In the genomic region with DNA sequence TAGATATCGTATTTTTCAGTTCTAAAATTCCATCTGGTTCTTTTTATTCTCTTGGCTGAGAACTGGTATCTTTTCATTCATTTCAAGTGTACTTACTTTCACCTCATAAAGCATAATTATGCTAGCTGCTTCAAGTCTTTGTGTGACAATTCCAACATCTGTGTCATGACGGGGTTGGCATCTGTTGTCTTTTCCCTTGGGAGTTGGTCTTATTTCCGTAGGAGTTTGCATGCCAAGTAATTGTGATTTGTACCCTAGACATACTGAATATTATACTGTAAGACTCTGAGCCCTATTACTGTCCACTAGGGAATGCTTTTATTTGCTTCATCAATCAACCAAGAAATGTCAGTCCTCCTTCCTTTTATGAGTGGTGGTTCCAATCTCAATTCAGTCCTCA, we compare ENCODE assay signal across 19 cellular contexts. TPM values are rescaled to one million over a fixed set of nuclear protein-coding genes. Genes with fewer than 3 reads are reported as not detected.
DNase-seq lines count a peak whose midpoint lies in the region; ATAC-seq, FAIRE-seq and TF ChIP-seq lines count a peak whose summit lies in the region.
"Had no signal": no experiment of that assay in that cellular context is flagged by ENCODE, and none has a peak within 500 bp of the region (broad histone marks: within the 10 kb centered on the region; RNA-seq: fewer than 3 reads in every experiment).

No MANE protein-coding gene starts in this region.

- peak overlapping the region in 9 of 11 experiments; percentile 31 to 59 (median 46); a peak in 16 of 22 replicates for H3K9ac ChIP-seq in BLaER1 treated with 17β-estradiol and CSF1 and Interleukin-3, amounts not matched to agents 10 nM and 100 nM
- H3K9ac ChIP-seq in H1 (replicated peaks in 1 of 4; ENCODE audit: extremely low read depth in 1 of 4, low read depth in 3 of 4, low read length in 3 of 4): no peak overlapping the region

- no peaks in the 10 kb centered on the region for H3K36me3 ChIP-seq in BLaER1 treated with 17β-estradiol and CSF1 and Interleukin-3, amounts not matched to agents 10 nM and 100 nM
- H3K36me3 ChIP-seq in HEK293 (ENCODE audit: control insufficient read depth in 2 of 2, insufficient read depth in 1 of 2, low read length in 2 of 2): no peaks in the 10 kb centered on the region
- no peaks in the 10 kb centered on the region for H3K36me3 ChIP-seq in H1 (ENCODE audit: control insufficient read depth in 2 of 4, insufficient read depth in 4 of 4, low read length in 3 of 4)
- H3K36me3 ChIP-seq: esophagus squamous epithelium, lower lobe of right lung, ovary, right lobe of liver had no signal

- H3K27me3 ChIP-seq in BLaER1 treated with 17β-estradiol and CSF1 and Interleukin-3, amounts not matched to agents 10 nM and 100 nM: no peaks in the 10 kb centered on the region
- no peaks in the 10 kb centered on the region for H3K27me3 ChIP-seq in H1 (replicated peaks in 1 of 4; ENCODE audit: control insufficient read depth in 3 of 4, extremely low read depth in 1 of 4, insufficient read depth in 3 of 4, low read length in 3 of 4)
- H3K27me3 ChIP-seq: ovary, right lobe of liver had no signal

- no peak overlapping the region for H3K23ac ChIP-seq in H1 (ENCODE audit: insufficient read length)

- no peak overlapping the region for H4K91ac ChIP-seq in H1 (replicated peaks; ENCODE audit: insufficient read length, low read length)

- no peak overlapping the region for H4K5ac ChIP-seq in H1 (ENCODE audit: insufficient read length, low read depth, low read length)

- peak overlapping the region; percentile 72 to 93 (median 83) for H3K4me2 ChIP-seq in BLaER1 treated with 17β-estradiol and CSF1 and Interleukin-3, amounts not matched to agents 10 nM and 100 nM
- no peak overlapping the region for H3K4me2 ChIP-seq in H1 (ENCODE audit: insufficient read depth in 1 of 2, low read depth in 2 of 2, low read length in 2 of 2)

- no peak overlapping the region for H4K8ac ChIP-seq in H1 (ENCODE audit: extremely low read depth, insufficient read depth, low read length)

- peak overlapping the region in 9 of 11 experiments; percentile 34 to 66 (median 58); a peak in 17 of 22 replicates for H3K27ac ChIP-seq in BLaER1 treated with 17β-estradiol and CSF1 and Interleukin-3, amounts not matched to agents 10 nM and 100 nM
- no peak overlapping the region for H3K27ac ChIP-seq in HEK293 (ENCODE audit: extremely low read depth, low read depth, low read length)
- H3K27ac ChIP-seq in H1 (ENCODE audit: low read depth, low read length): no peak overlapping the region
- H3K27ac ChIP-seq: esophagus squamous epithelium, lower lobe of right lung, ovary, right lobe of liver had no signal

- POLR2A ChIA-PET in HEK293 (lab: Yijun Ruan, JAX): no interaction called here
- POLR2A ChIA-PET in H1 (lab: Charles Lee; ENCODE audit: partially characterized antibody): no interaction called here

- H3K18ac ChIP-seq in H1 (ENCODE audit: extremely low read depth, low read length): no peak overlapping the region

- no peaks in the 10 kb centered on the region for H3K79me1 ChIP-seq in H1 (ENCODE audit: low read depth, low read length)

- H4K20me1 ChIP-seq in BLaER1 treated with 17β-estradiol and CSF1 and Interleukin-3, amounts not matched to agents 10 nM and 100 nM: no peaks in the 10 kb centered on the region
- no peaks in the 10 kb centered on the region for H4K20me1 ChIP-seq in H1 (replicated peaks in 1 of 2; ENCODE audit: control insufficient read depth in 1 of 2, insufficient read depth in 2 of 2, low read length in 2 of 2)

- H2BK15ac ChIP-seq in H1 (ENCODE audit: low read length): no peak overlapping the region

- DNase-seq in NCI-H2171 (lab: John Stamatoyannopoulos, UW): peak; percentile 90
- no peak for DNase-seq in H1 (ENCODE audit: low read depth in 1 of 2, low spot score in 2 of 2)
- no peak for DNase-seq in GM10266 (ENCODE audit: extremely low spot score)
- DNase-seq in activated T-cell treated with anti-CD3 and anti-CD28 coated beads, Interleukin-2, amount 50 U/mL, for 48 hours: no peak
- no peak for DNase-seq in NOMO-1 treated with dmso at 0.1 percent for 144 hours (lab: John Stamatoyannopoulos, UW; ENCODE audit: unreplicated experiment)
- DNase-seq: activated CD4-positive, alpha-beta T cell treated with anti-CD3 and anti-CD28 coated beads, Interleukin-2, amount 50 U/mL, for 1 hour; activated CD8-positive, alpha-beta memory T cell treated with anti-CD3 and anti-CD28 coated beads, Interleukin-2, amount 50 U/mL, for 48 hours; amygdala; CD8-positive, alpha-beta memory T cell; effector CD4-positive, alpha-beta T cell; esophagus squamous epithelium; head of caudate nucleus; lower lobe of right lung; NCI-H2081; ovary; right lobe of liver had no signal

- 0 out of 2 replicates have a peak overlapping the region, but pooled peaks have one; percentile 94 for H2AFZ ChIP-seq in H1 (ENCODE audit: low read length)

- CTCF ChIA-PET in HEK293 (lab: Yijun Ruan, JAX) (interaction anchor here (0.7 to 1.7 kb wide), 2 partner anchors 12 to 87 kb away, joined by 3 to 4 read pairs; no protein-coding TSS in a partner anchor), H1 (lab: Charles Lee; ENCODE audit: partially characterized antibody) (no interaction called here)

- H2BK120ac ChIP-seq in H1 (replicated peaks; ENCODE audit: low read depth, low read length): no peak overlapping the region

- no peaks in the 10 kb centered on the region for H3K79me2 ChIP-seq in H1 (ENCODE audit: control insufficient read depth in 1 of 2, insufficient read depth in 2 of 2, low read length in 2 of 2)

- peak overlapping the region in 2 of 10 experiments; percentile 5 to 22; a peak in 1 of 20 replicates for H3K4me3 ChIP-seq in BLaER1 treated with 17β-estradiol and CSF1 and Interleukin-3, amounts not matched to agents 10 nM and 100 nM
- no peak overlapping the region for H3K4me3 ChIP-seq in HEK293 (ENCODE audit: low read depth, low read length)
- H3K4me3 ChIP-seq in H1 (ENCODE audit: extremely low read depth in 1 of 4, insufficient read depth in 2 of 4, low read depth in 3 of 4, low read length in 4 of 4): no peak overlapping the region
- H3K4me3 ChIP-seq: esophagus squamous epithelium, lower lobe of right lung, ovary, right lobe of liver had no signal

- peaks cover 11 to 36% (median 20%) of the 10 kb centered on the region in 10 experiments for H3K4me1 ChIP-seq in BLaER1 treated with 17β-estradiol and CSF1 and Interleukin-3, amounts not matched to agents 10 nM and 100 nM
- H3K4me1 ChIP-seq in HEK293 (ENCODE audit: control insufficient read depth, insufficient read depth, low read length) (0 out of 2 replicates have a peak, but pooled peaks cover 3% of the 10 kb centered on the region), H1 (replicated peaks in 1 of 4; ENCODE audit: control insufficient read depth in 3 of 4, insufficient read depth in 4 of 4, low read length in 3 of 4) (no peaks in the 10 kb centered on the region; a peak in 1 of 7 replicates)
- H3K4me1 ChIP-seq: esophagus squamous epithelium, lower lobe of right lung, right lobe of liver had no signal

- TF ChIP-seq EP300 in H1 (IDR thresholded peaks at IDR 0.05; ENCODE audit: borderline replicate concordance in 1 of 2, low read depth in 2 of 2, low read length in 2 of 2): no peak

- H3K23me2 ChIP-seq in H1 (ENCODE audit: low read depth, low read length): no peaks in the 10 kb centered on the region

- H3K4ac ChIP-seq in H1 (replicated peaks; ENCODE audit: insufficient read length, low read depth, low read length): no peak overlapping the region

- TF ChIP-seq CTCF in HEK293 (tag by site-specific recombination; IDR thresholded peaks at IDR 0.05): no peak
- no peak for TF ChIP-seq CTCF in H1 (IDR thresholded peaks at IDR 0.05; ENCODE audit: control extremely low read depth in 1 of 3, insufficient read depth in 1 of 3, low read depth in 1 of 3, low read length in 3 of 3)
- no peak for TF ChIP-seq CTCF in GM10266 (IDR thresholded peaks at IDR 0.05; ENCODE audit: control insufficient read depth, insufficient read depth, low read depth, missing control alignments)

- WGBS in H1 (ENCODE audit: extremely low coverage in 1 of 2, insufficient coverage in 1 of 2, insufficient read length in 1 of 2, insufficient replicate concordance in 2 of 2, low coverage in 1 of 2, low lambda C conversion rate in 2 of 2, missing lambda C conversion rate in 1 of 2), 2 experiments: 91% methylated on average over 3 of the region's 3 CpGs; no CpG with 5 or more reads in 1 of the 2 experiments

- no peak for TF ChIP-seq POLR2A in H1 (IDR thresholded peaks at IDR 0.05; ENCODE audit: control extremely low read depth in 1 of 2, low read depth in 2 of 2, low read length in 2 of 2)

- no peak for ATAC-seq in GM21367 (IDR thresholded peaks at IDR 0.05; ENCODE audit: unreplicated experiment)
- ATAC-seq: lower lobe of right lung, right lobe of liver had no signal

- no peak for TF ChIP-seq RAD21 in H1 (IDR thresholded peaks at IDR 0.05 in 1 of 2, conservative IDR thresholded peaks at IDR 0.05 in 1 of 2; ENCODE audit: low read depth in 2 of 2, low read length in 2 of 2)

- H2BK5ac ChIP-seq in H1 (ENCODE audit: low read depth, low read length): no peak overlapping the region

- no peak overlapping the region for H3K14ac ChIP-seq in H1 (ENCODE audit: insufficient read length)

- H2AK5ac ChIP-seq in H1 (ENCODE audit: low read depth, low read length): no peak overlapping the region

- no peak overlapping the region for H3K56ac ChIP-seq in H1 (replicated peaks; ENCODE audit: insufficient read length, low read depth, low read length)

- peaks cover 0 to 18% (median 7%) of the 10 kb centered on the region in 11 experiments; a peak in 8 of 22 replicates for H3K9me3 ChIP-seq in BLaER1 treated with 17β-estradiol and CSF1 and Interleukin-3, amounts not matched to agents 10 nM and 100 nM (replicated peaks in 1 of 11)
- H3K9me3 ChIP-seq in HEK293 (ENCODE audit: control insufficient read depth, insufficient read depth, low read depth, low read length): no peaks in the 10 kb centered on the region
- no peaks in the 10 kb centered on the region for H3K9me3 ChIP-seq in H1 (ENCODE audit: insufficient read depth in 2 of 2, low read depth in 1 of 2, low read length in 1 of 2)
- H3K9me3 ChIP-seq: esophagus squamous epithelium, lower lobe of right lung, ovary, right lobe of liver had no signal

- no peak for FAIRE-seq in H1 (lab: Jason Lieb, UNC)

- no peak overlapping the region for H2BK12ac ChIP-seq in H1 (ENCODE audit: low read depth, low read length)

- no peak overlapping the region for H2BK20ac ChIP-seq in H1 (ENCODE audit: low read length)

RNA-seq across cellular contexts. Expression of a gene that starts 24.6 kb away (rescaled TPM):
- total RNA-seq in H1 (2021; fragmentation: NEBNext Ultra II Directional; extraction: Animal tissue kit (Norgen Biotek cat#: 25700)): 32.0 and 33.0 TPM in 2 replicates
- 11.4 and 15.0 TPM in 2 replicates for polyA plus RNA-seq in H1 (2011; rRNA removed)
- polyA plus RNA-seq in H1 (2011; cell fraction: cytosol; rRNA removed): 16.1 TPM
- polyA plus RNA-seq in H1 (2011; cell fraction: nucleus; rRNA removed): 7.5 TPM
- polyA plus RNA-seq in H1 (2012, experiment 1 of 2): 13.8 to 25.8 TPM (median 15.5 TPM) in 4 replicates
- polyA plus RNA-seq in H1 (2012, experiment 2 of 2): 7.0 TPM
- 21.8 TPM for polyA plus RNA-seq in H1 (2013, experiment 1 of 2)
- 19.4 TPM for polyA plus RNA-seq in H1 (2013, experiment 2 of 2)
- 23.8 and 33.5 TPM in 2 replicates for polyA minus RNA-seq in H1 (2011; rRNA and poly(A)+ RNA removed)
- 20.3 TPM for polyA minus RNA-seq in H1 (2011; cell fraction: cytosol; rRNA and poly(A)+ RNA removed)
- 29.9 TPM for polyA minus RNA-seq in H1 (2011; cell fraction: nucleus; rRNA and poly(A)+ RNA removed)

RNA-seq across cellular contexts. Expression of a gene that starts 24.9 kb away (rescaled TPM):
- not detected in 2 replicates for total RNA-seq in H1 (2021; fragmentation: NEBNext Ultra II Directional; extraction: Animal tissue kit (Norgen Biotek cat#: 25700))
- not detected in 2 replicates for polyA plus RNA-seq in H1 (2011; rRNA removed)
- polyA plus RNA-seq in H1 (2011; cell fraction: cytosol; rRNA removed): not detected
- polyA plus RNA-seq in H1 (2011; cell fraction: nucleus; rRNA removed): not detected
- polyA plus RNA-seq in H1 (2012, experiment 1 of 2): not detected in 4 replicates
- not detected for polyA plus RNA-seq in H1 (2012, experiment 2 of 2)
- polyA plus RNA-seq in H1 (2013, experiment 1 of 2): 0.24 TPM
- polyA plus RNA-seq in H1 (2013, experiment 2 of 2): 0.17 TPM
- polyA minus RNA-seq in H1 (2011; rRNA and poly(A)+ RNA removed): not detected in 2 replicates
- polyA minus RNA-seq in H1 (2011; cell fraction: cytosol; rRNA and poly(A)+ RNA removed): not detected
- polyA minus RNA-seq in H1 (2011; cell fraction: nucleus; rRNA and poly(A)+ RNA removed): not detected
- total RNA-seq: CD8-positive, alpha-beta memory T cell; esophagus squamous epithelium; lower lobe of right lung; ovary; right lobe of liver had no signal
- polyA plus RNA-seq: CD8-positive, alpha-beta memory T cell; ovary had no signal

RNA-seq across cellular contexts. Expression of a gene that starts 31.3 kb away (rescaled TPM):
- 0.27 and 0.56 TPM in 2 replicates for total RNA-seq in H1 (2021; fragmentation: NEBNext Ultra II Directional; extraction: Animal tissue kit (Norgen Biotek cat#: 25700))
- polyA plus RNA-seq in H1 (2011; rRNA removed): 0.08 and 0.25 TPM in 2 replicates
- polyA plus RNA-seq in H1 (2011; cell fraction: cytosol; rRNA removed): 0.27 TPM
- polyA plus RNA-seq in H1 (2011; cell fraction: nucleus; rRNA removed): 0.57 TPM
- polyA plus RNA-seq in H1 (2012, experiment 1 of 2): 0.08 to 0.43 TPM (median 0.18 TPM) in 3 of 4 replicates, not detected in the other
- polyA plus RNA-seq in H1 (2012, experiment 2 of 2): not detected
- polyA plus RNA-seq in H1 (2013, experiment 1 of 2): 0.30 TPM
- 0.24 TPM for polyA plus RNA-seq in H1 (2013, experiment 2 of 2)
- polyA minus RNA-seq in H1 (2011; rRNA and poly(A)+ RNA removed): 0.10 and 0.19 TPM in 2 replicates
- polyA minus RNA-seq in H1 (2011; cell fraction: cytosol; rRNA and poly(A)+ RNA removed): not detected
- polyA minus RNA-seq in H1 (2011; cell fraction: nucleus; rRNA and poly(A)+ RNA removed): 0.40 TPM
- total RNA-seq: right lobe of liver had no signal
- polyA plus RNA-seq: CD8-positive, alpha-beta memory T cell had no signal

RNA-seq across cellular contexts. Expression of a gene that starts 55.8 kb away (rescaled TPM):
- total RNA-seq in H1 (2021; fragmentation: NEBNext Ultra II Directional; extraction: Animal tissue kit (Norgen Biotek cat#: 25700)): 0.22 and 0.25 TPM in 2 replicates
- 0.35 and 0.46 TPM in 2 replicates for polyA plus RNA-seq in H1 (2011; rRNA removed)
- polyA plus RNA-seq in H1 (2011; cell fraction: cytosol; rRNA removed): 0.12 TPM
- polyA plus RNA-seq in H1 (2011; cell fraction: nucleus; rRNA removed): 0.31 TPM
- 0.04 to 0.19 TPM (median 0.09 TPM) in 4 replicates for polyA plus RNA-seq in H1 (2012, experiment 1 of 2)
- polyA plus RNA-seq in H1 (2012, experiment 2 of 2): not detected
- polyA plus RNA-seq in H1 (2013, experiment 1 of 2): 0.04 TPM
- polyA plus RNA-seq in H1 (2013, experiment 2 of 2): 0.04 TPM
- 0.24 and 0.91 TPM in 2 replicates for polyA minus RNA-seq in H1 (2011; rRNA and poly(A)+ RNA removed)
- not detected for polyA minus RNA-seq in H1 (2011; cell fraction: cytosol; rRNA and poly(A)+ RNA removed)
- polyA minus RNA-seq in H1 (2011; cell fraction: nucleus; rRNA and poly(A)+ RNA removed): 1.00 TPM

Comparison
In these comparisons a context has a peak if more than half of its experiments do, and no peak if none do; other contexts are left out.
1. H3K27ac ChIP-seq: peak in BLaER1 treated with 17β-estradiol and CSF1 and Interleukin-3, amounts not matched to agents 10 nM and 100 nM (9 of 11); none in HEK293 (single experiment) and H1 (single experiment).
2. H3K4me2 ChIP-seq: peak in BLaER1 treated with 17β-estradiol and CSF1 and Interleukin-3, amounts not matched to agents 10 nM and 100 nM (11 of 11); none in H1 (0 of 2).
3. H3K9ac ChIP-seq: peak in BLaER1 treated with 17β-estradiol and CSF1 and Interleukin-3, amounts not matched to agents 10 nM and 100 nM (9 of 11); none in H1 (0 of 4).